21 cellular contexts compared by ENCODE assay signal in the genomic region with DNA sequence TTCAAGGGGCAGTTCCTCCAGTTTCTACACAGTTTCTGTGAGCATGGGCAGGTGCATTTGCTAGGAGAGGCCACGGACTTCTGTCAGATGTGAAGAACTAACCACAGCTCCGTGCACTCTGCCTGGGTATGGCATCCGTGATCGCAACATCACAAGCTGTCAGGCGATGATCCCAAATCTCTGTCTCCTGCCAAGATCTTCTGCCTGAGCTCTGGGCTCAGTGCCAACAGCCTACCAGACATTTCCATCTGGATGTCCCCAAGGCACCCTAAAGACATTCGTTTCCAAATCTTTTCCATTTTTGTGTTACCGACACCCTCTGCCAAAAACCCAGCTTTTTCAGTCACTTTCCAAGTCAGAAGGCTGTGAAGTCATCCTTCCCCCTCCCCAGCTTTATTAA.
DNase-seq lines count a peak whose midpoint lies in the region; ATAC-seq lines count a peak whose summit lies in the region.
"Had no signal": no experiment of that assay in that cellular context is flagged by ENCODE, and none has a peak within 500 bp of the region (broad histone marks: within the 10 kb centered on the region; RNA-seq: fewer than 3 reads in every experiment).

No MANE protein-coding gene starts in this region.

- ATAC-seq in sciatic nerve (peak; percentile 45), HG02870 (IDR thresholded peaks at IDR 0.05; ENCODE audit: unreplicated experiment) (no peak), esophagus mucosa (no peak)
- ATAC-seq: GM12878, GM23338, HCT116 had no signal

- intact Hi-C loops in head of caudate nucleus (cut with DNase I) (no loop called here), sciatic nerve (cut with DNase I) (no loop called here)

- DNase-seq in NCI-H2029 (lab: John Stamatoyannopoulos, UW) (peak; percentile 6), NCI-H2029 treated with DMSO at 0.1 percent for 48 hours (lab: John Stamatoyannopoulos, UW) (no peak), NCI-H82 (lab: John Stamatoyannopoulos, UW) (peak; percentile 80), head of caudate nucleus (peak in 40 of 42 donors; percentile 4 to 77 (median 56)), sciatic nerve (ENCODE audit: low spot score) (no peak), dedifferentiated amniotic fluid mesenchymal stem cell (ENCODE audit: extremely low spot score) (no peak)
- DNase-seq: BE2C; Calu3; CD4-positive, alpha-beta T cell; DMS79 treated with DMSO at 0.1 percent for 48 hours; Kasumi-1; NCI-H1417; NCI-H2081; NCI-H226; NCI-H69; SW 1271 had no signal

Comparison
In these comparisons a context has a peak if more than half of its experiments do, and no peak if none do; other contexts are left out.
1. DNase-seq: peak in NCI-H2029 (single experiment), NCI-H82 (single experiment) and head of caudate nucleus (40 of 42); none in NCI-H2029 treated with DMSO at 0.1 percent for 48 hours (single experiment), sciatic nerve (single experiment) and dedifferentiated amniotic fluid mesenchymal stem cell (single experiment).